ENCODE assay signal across 1 cellular context in the genomic region with DNA sequence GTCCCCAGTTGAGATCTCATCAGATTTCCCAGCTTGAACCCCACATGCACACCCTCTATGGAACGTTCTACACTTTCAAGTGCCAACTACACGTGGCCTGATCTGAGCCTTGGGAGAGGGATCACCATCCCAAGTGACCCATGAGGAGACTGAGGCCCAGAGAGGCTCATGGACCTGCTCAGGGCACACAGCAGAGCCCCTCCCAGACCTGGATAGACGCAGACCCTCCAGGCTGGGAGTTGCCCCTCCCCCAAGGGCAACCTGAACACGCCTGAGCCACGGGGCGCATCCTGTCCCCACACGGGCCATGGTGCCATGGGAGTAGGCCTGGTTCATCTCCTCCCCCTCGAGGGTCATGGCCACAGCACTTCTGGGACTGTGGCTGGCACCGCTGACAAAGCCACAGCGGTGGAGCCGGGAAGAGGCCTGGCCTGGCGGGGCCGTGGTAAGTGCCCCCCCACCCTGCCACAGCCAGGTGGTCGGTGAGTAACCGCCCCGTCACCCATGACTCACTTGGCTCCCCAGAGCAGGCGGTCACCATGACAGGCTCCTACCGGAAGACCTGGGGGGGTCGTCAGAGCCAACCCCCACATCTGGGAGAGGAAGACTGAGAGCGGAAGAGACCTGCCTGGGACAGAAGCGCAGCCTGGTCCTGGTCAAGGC.
TF ChIP-seq lines count a peak whose summit lies in the region.

No MANE protein-coding gene starts in this region.

TF ChIP-seq in K562, 482 proteins besides CTCF, POLR2A, EP300 and RAD21 (continued from another document):
- TF ChIP-seq, protein P1, sequence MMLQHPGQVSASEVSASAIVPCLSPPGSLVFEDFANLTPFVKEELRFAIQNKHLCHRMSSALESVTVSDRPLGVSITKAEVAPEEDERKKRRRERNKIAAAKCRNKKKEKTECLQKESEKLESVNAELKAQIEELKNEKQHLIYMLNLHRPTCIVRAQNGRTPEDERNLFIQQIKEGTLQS (IDR thresholded peaks at IDR 0.05), result peak; percentile 22; the same call in 1 of the 2 replicates
- TF ChIP-seq, protein P1 (CRISPR knock-in tag; conservative IDR thresholded peaks at IDR 0.05), result no peak
